Comparison of ENCODE assay signal across 13 cellular contexts in the genomic region with DNA sequence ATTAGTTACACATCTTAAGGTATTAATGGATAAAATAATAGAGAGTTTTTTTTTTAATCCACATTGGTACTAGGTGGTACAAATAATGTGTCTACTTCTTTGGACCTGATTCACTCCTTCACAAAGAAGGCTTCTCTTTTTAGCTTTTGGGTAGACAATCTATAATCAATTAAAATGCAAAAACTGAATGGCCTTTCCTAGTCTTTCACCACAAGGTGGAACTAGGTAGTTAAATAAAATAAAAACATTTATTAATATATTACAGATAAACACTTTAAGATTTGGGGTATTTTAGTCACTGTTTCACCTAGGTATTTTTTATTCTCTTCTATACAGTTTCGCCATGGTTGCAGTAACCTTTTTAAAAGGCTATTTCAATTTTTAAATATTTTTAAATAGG.
"Had no signal": no experiment of that assay in that cellular context is flagged by ENCODE, and none has a peak within 500 bp of the region (broad histone marks: within the 10 kb centered on the region; RNA-seq: fewer than 3 reads in every experiment).

No MANE protein-coding gene starts in this region.

- H3K4me3 ChIP-seq: cardiac muscle cell, colonic mucosa, lung had no signal

- H3K4me1 ChIP-seq: colonic mucosa had no signal

- DNase-seq: activated CD4-positive, alpha-beta T cell treated with anti-CD3 and anti-CD28 coated beads, Interleukin-2, amount 50 U/mL, for 48 hours; activated CD4-positive, CD25-positive, alpha-beta regulatory T cell treated with anti-CD3 and anti-CD28 coated beads, Interleukin-2, amount 50 U/mL, for 72 hours; activated effector memory CD4-positive, alpha-beta T cell treated with anti-CD3 and anti-CD28 coated beads, Interleukin-2, amount 50 U/mL, for 16 hours; activated T-cell treated with anti-CD3 and anti-CD28 coated beads, Interleukin-2, amount 50 U/mL, for 4 hours; colonic mucosa; effector CD4-positive, alpha-beta T cell; naive thymus-derived CD4-positive, alpha-beta T cell; occipital lobe; stimulated activated CD4-positive, alpha-beta T cell treated with anti-CD3 and anti-CD28 coated beads, Interleukin-2, amount 100 ng/mL, for 48 hours; stimulated activated naive CD4-positive, alpha-beta T cell treated with Interleukin-2 at 50 U/mL for 16 hours had no signal

- H3K27ac ChIP-seq: cardiac muscle cell, colonic mucosa had no signal

- H3K27me3 ChIP-seq: cardiac muscle cell, colonic mucosa had no signal

- H3K9me3 ChIP-seq: colonic mucosa had no signal

- H3K36me3 ChIP-seq: cardiac muscle cell, colonic mucosa had no signal

- ATAC-seq: activated naive CD4-positive, alpha-beta T cell treated with anti-CD3 and anti-CD28 coated beads, Interleukin-2, amount 50 U/mL, for 72 hours; activated T-cell treated with anti-CD3 and anti-CD28 coated beads, Interleukin-2, amount 50 U/mL, for 4 hours; naive thymus-derived CD4-positive, alpha-beta T cell had no signal
